In genomic region chr2:106097370-106098000, GRCh38 we compare ENCODE assay signal across 15 cellular contexts.
A peak's percentile ranks its signal among the peaks of the same experiment; 100 is the strongest.
DNase-seq lines count a peak whose midpoint lies in the region; ATAC-seq and TF ChIP-seq lines count a peak whose summit lies in the region.
"Had no signal": no experiment of that assay in that cellular context is flagged by ENCODE, and none has a peak within 500 bp of the region (broad histone marks: within the 10 kb centered on the region; RNA-seq: fewer than 3 reads in every experiment).

No MANE protein-coding gene starts in this region.

- H3K27ac ChIP-seq in GM23338 (ENCODE audit: low read depth), result no peak overlapping the region
- H3K27ac ChIP-seq in psoas muscle, result no peak overlapping the region
- H3K27ac ChIP-seq: neutrophil, SJSA1, testis had no signal

- peaks cover 65% of the 10 kb centered on the region for H3K4me1 Mint-ChIP-seq in activated naive CD4-positive, alpha-beta T cell treated with anti-CD3 and anti-CD28 coated beads, Interleukin-2, amount 10 ng/mL, durations not matched to agents 7 days and 5 days
- H3K4me1 Mint-ChIP-seq in GM23338, result peaks cover 17% of the 10 kb centered on the region

- ATAC-seq in GM23338, result peak; percentile 65
- peak in 3 of 4 donors; percentile 24 to 45 (median 36) for ATAC-seq in psoas muscle
- ATAC-seq in GM19035 (IDR thresholded peaks at IDR 0.05; ENCODE audit: unreplicated experiment), result no peak

- no peaks in the 10 kb centered on the region for H3K79me2 ChIP-seq in GM23338 (replicated peaks; ENCODE audit: insufficient read depth)

- H3K9me3 Mint-ChIP-seq in activated naive CD4-positive, alpha-beta T cell treated with anti-CD3 and anti-CD28 coated beads, Interleukin-2, amount 10 ng/mL, durations not matched to agents 7 days and 5 days, result peaks cover 1% of the 10 kb centered on the region
- H3K9me3 Mint-ChIP-seq in GM23338, result no peaks in the 10 kb centered on the region; the same call in 2 of the 3 replicates

- peaks cover 15% of the 10 kb centered on the region for H4K20me1 ChIP-seq in GM23338 (replicated peaks; ENCODE audit: insufficient read depth)

- WGBS in psoas muscle, 3 donors, result 82 to 94% (median 88%) methylated on average over 16 of the region's 16 CpGs

- H3K4me3 ChIP-seq in GM23338 (no peak overlapping the region), psoas muscle (no peak overlapping the region)
- H3K4me3 ChIP-seq: SJSA1, testis had no signal

- intact Hi-C loops in psoas muscle (cut with DNase I), result loop anchor here in 1 of 2 donors (10.0 kb wide), 1 partner anchor 523 kb away; no protein-coding TSS in a partner anchor

- H3K27me3 Mint-ChIP-seq in activated naive CD4-positive, alpha-beta T cell treated with anti-CD3 and anti-CD28 coated beads, Interleukin-2, amount 10 ng/mL, durations not matched to agents 7 days and 5 days, result no peaks in the 10 kb centered on the region
- no peaks in the 10 kb centered on the region for H3K27me3 Mint-ChIP-seq in GM23338 (ENCODE audit: insufficient read depth, low read depth, poor library complexity)

- H3K9me3 ChIP-seq in psoas muscle, result no peaks in the 10 kb centered on the region
- H3K9me3 ChIP-seq: Caco-2, neutrophil, SJSA1, testis had no signal

- no peak overlapping the region for H2AFZ ChIP-seq in GM23338

- H3K4me2 ChIP-seq in GM23338, result no peak overlapping the region

- no peak overlapping the region for H3K4me3 Mint-ChIP-seq in activated naive CD4-positive, alpha-beta T cell treated with anti-CD3 and anti-CD28 coated beads, Interleukin-2, amount 10 ng/mL, durations not matched to agents 7 days and 5 days
- no peak overlapping the region for H3K4me3 Mint-ChIP-seq in GM23338

- TF ChIP-seq CTCF in GM23338 (conservative IDR thresholded peaks at IDR 0.05; ENCODE audit: low read depth in 2 of 2) (no peak), psoas muscle (IDR thresholded peaks at IDR 0.05) (no peak)

- H3K36me3 ChIP-seq in GM23338 (ENCODE audit: insufficient read depth), result peaks cover 6% of the 10 kb centered on the region
- H3K36me3 ChIP-seq in psoas muscle (ENCODE audit: insufficient read depth in 1 of 2, low read depth in 1 of 2), result peaks cover 3 to 40% of the 10 kb centered on the region in 2 donors

- H3K27me3 ChIP-seq in GM23338 (ENCODE audit: insufficient read depth) (no peaks in the 10 kb centered on the region), psoas muscle (ENCODE audit: insufficient read depth in 3 of 3, low read length in 2 of 3) (no peaks in the 10 kb centered on the region)
- H3K27me3 ChIP-seq: neutrophil, SJSA1, testis had no signal

- H3K4me1 ChIP-seq in GM23338 (ENCODE audit: insufficient read depth) (peaks cover 5% of the 10 kb centered on the region; the same call in 1 of the 2 replicates), psoas muscle (no peaks in the 10 kb centered on the region)
- H3K4me1 ChIP-seq: Caco-2, SJSA1, testis had no signal

- H3K36me3 Mint-ChIP-seq in activated naive CD4-positive, alpha-beta T cell treated with anti-CD3 and anti-CD28 coated beads, Interleukin-2, amount 10 ng/mL, durations not matched to agents 7 days and 5 days, result peaks cover 72% of the 10 kb centered on the region
- H3K36me3 Mint-ChIP-seq in GM23338 (ENCODE audit: low read depth), result peaks cover 53% of the 10 kb centered on the region

- no peaks in the 10 kb centered on the region for H3F3A ChIP-seq in GM23338 (replicated peaks; ENCODE audit: low read depth)

- H3K27ac Mint-ChIP-seq in activated naive CD4-positive, alpha-beta T cell treated with anti-CD3 and anti-CD28 coated beads, Interleukin-2, amount 10 ng/mL, durations not matched to agents 7 days and 5 days, result peak overlapping the region; percentile 78
- H3K27ac Mint-ChIP-seq in GM23338, result no peak overlapping the region

- DNase-seq in activated naive CD4-positive, alpha-beta T cell treated with anti-CD3 and anti-CD28 coated beads, Interleukin-2, amount 10 ng/mL, durations not matched to agents 7 days and 5 days, result no peak
- no peak for DNase-seq in activated naive CD4-positive, alpha-beta T cell treated with Interleukin-2 at 50 U/mL for 16 hours
- peak; percentile 50 for DNase-seq in GM23338 (ENCODE audit: low spot score)
- DNase-seq in effector CD8-positive, alpha-beta T cell (lab: John Stamatoyannopoulos, UW), result peak; percentile 22
- no peak for DNase-seq in psoas muscle
- no peak for DNase-seq in NCI-H1436 (lab: John Stamatoyannopoulos, UW)
- no peak for DNase-seq in NCI-H1105 (lab: John Stamatoyannopoulos, UW)
- DNase-seq: midbrain, NCI-H1417 treated with DMSO at 0.1 percent for 48 hours, retina, testis had no signal

- H3K9me2 ChIP-seq in GM23338 (ENCODE audit: insufficient read depth), result no peaks in the 10 kb centered on the region; the same call in 1 of the 2 replicates

- CTCF ChIA-PET in activated naive CD4-positive, alpha-beta T cell treated with anti-CD3 and anti-CD28 coated beads, Interleukin-2, amount 10 ng/mL, durations not matched to agents 7 days and 5 days (lab: Charles Lee), result interaction anchor here (0.7 to 1.5 kb wide), 7 partner anchors 13 to 540 kb away, joined by 3 to 7 read pairs (median 4); no protein-coding TSS in a partner anchor

TF ChIP-seq in GM23338, 12 proteins besides CTCF, POLR2A, EP300 and RAD21:
- TF ChIP-seq EZH2 (IDR thresholded peaks at IDR 0.05; ENCODE audit: low read depth, unreplicated experiment) (no peak), ZNF114 (CRISPR knock-in tag; IDR thresholded peaks at IDR 0.05) (no peak), STAT1 (IDR thresholded peaks at IDR 0.05; ENCODE audit: unreplicated experiment) (no peak)
TF ChIP-seq in GM23338: peak in this region for 0.

Comparison
In these comparisons a context has a peak if more than half of its experiments do, and no peak if none do; other contexts are left out.
1. DNase-seq: peak in GM23338 (single experiment) and effector CD8-positive, alpha-beta T cell (single experiment); none in activated naive CD4-positive, alpha-beta T cell treated with anti-CD3 and anti-CD28 coated beads, Interleukin-2, amount 10 ng/mL, durations not matched to agents 7 days and 5 days (single experiment), activated naive CD4-positive, alpha-beta T cell treated with Interleukin-2 at 50 U/mL for 16 hours (single experiment), psoas muscle (0 of 2), NCI-H1436 (single experiment) and NCI-H1105 (single experiment).